In genomic region chr1:89274431-89274857, GRCh38 we compare ENCODE assay signal across 9 cellular contexts. TPM values are rescaled to one million over a fixed set of nuclear protein-coding genes. Genes with fewer than 3 reads are reported as not detected.
DNase-seq lines count a peak whose midpoint lies in the region; ATAC-seq and TF ChIP-seq lines count a peak whose summit lies in the region.
"Had no signal": no experiment of that assay in that cellular context is flagged by ENCODE, and none has a peak within 500 bp of the region (broad histone marks: within the 10 kb centered on the region; RNA-seq: fewer than 3 reads in every experiment).

No MANE protein-coding gene starts in this region.

- H2BK5ac ChIP-seq in mesendoderm (ENCODE audit: low read length), result no peak overlapping the region

- H3K27ac ChIP-seq in RWPE1, result no peak overlapping the region
- H3K27ac ChIP-seq in mesendoderm (ENCODE audit: low read depth, low read length), result no peak overlapping the region

- POLR2A ChIA-PET in RWPE1 (lab: Yijun Ruan, JAX; ENCODE audit: low non-redundant PET), result no interaction called here

- H3K4me3 ChIP-seq in skeletal muscle satellite cell (ENCODE audit: low read length), result no peak overlapping the region
- no peak overlapping the region for H3K4me3 ChIP-seq in mesendoderm (ENCODE audit: low read length)

- no peak for TF ChIP-seq CTCF in RWPE1 (conservative IDR thresholded peaks at IDR 0.05; ENCODE audit: low read depth)

- ATAC-seq in esophagus mucosa, result peak; percentile 78
- no peak for ATAC-seq in GM19023 (IDR thresholded peaks at IDR 0.05; ENCODE audit: unreplicated experiment)

- H2BK120ac ChIP-seq in mesendoderm (ENCODE audit: low read depth, low read length), result no peak overlapping the region

- H4K5ac ChIP-seq in mesendoderm (ENCODE audit: low read length), result no peak overlapping the region

- H3K4me1 ChIP-seq in skeletal muscle satellite cell (ENCODE audit: control insufficient read depth, insufficient read depth, low read length) (peaks cover 24% of the 10 kb centered on the region), mesendoderm (ENCODE audit: control insufficient read depth, low read depth, low read length) (no peaks in the 10 kb centered on the region)

- no peaks in the 10 kb centered on the region for H3K9me3 ChIP-seq in skeletal muscle satellite cell (replicated peaks; ENCODE audit: low read length)

- peak; percentile 78 for DNase-seq in NCI-H2107 treated with DMSO at 0.1 percent for 48 hours (lab: John Stamatoyannopoulos, UW; ENCODE audit: unreplicated experiment)
- DNase-seq in NCI-H2107 (lab: John Stamatoyannopoulos, UW), result no peak
- DNase-seq in RWPE1 (ENCODE audit: low spot score), result peak; percentile 42
- DNase-seq in mesendoderm, result no peak
- no peak for DNase-seq in NCI-H128 (lab: John Stamatoyannopoulos, UW; ENCODE audit: unreplicated experiment)
- DNase-seq: NCI-H774 had no signal

- H2AK5ac ChIP-seq in mesendoderm (ENCODE audit: low read length), result no peak overlapping the region

- no peaks in the 10 kb centered on the region for H3K79me1 ChIP-seq in mesendoderm (ENCODE audit: low read length)

- no peak overlapping the region for H2BK15ac ChIP-seq in mesendoderm (replicated peaks; ENCODE audit: low read depth)

- no peak overlapping the region for H3K23ac ChIP-seq in mesendoderm (ENCODE audit: low read length)

- H3K9ac ChIP-seq in skeletal muscle satellite cell (ENCODE audit: low read depth, low read length), result no peak overlapping the region
- H3K9ac ChIP-seq in mesendoderm (ENCODE audit: low read length), result no peak overlapping the region

- CTCF ChIA-PET in RWPE1 (lab: Yijun Ruan, JAX), result no interaction called here

- no peak overlapping the region for H3K4ac ChIP-seq in mesendoderm (ENCODE audit: low read depth, low read length)

- H3K18ac ChIP-seq in mesendoderm (ENCODE audit: low read length), result no peak overlapping the region

- no peaks in the 10 kb centered on the region for H3K36me3 ChIP-seq in skeletal muscle satellite cell (ENCODE audit: insufficient read depth, low read length)
- no peaks in the 10 kb centered on the region for H3K36me3 ChIP-seq in mesendoderm (ENCODE audit: control insufficient read depth, insufficient read depth, low read length)

- no peaks in the 10 kb centered on the region for H3K27me3 ChIP-seq in skeletal muscle satellite cell (ENCODE audit: control insufficient read depth, insufficient read depth, low read length)
- H3K27me3 ChIP-seq in mesendoderm (ENCODE audit: insufficient read depth, low read length, poor library complexity), result no peaks in the 10 kb centered on the region

- H3K56ac ChIP-seq in mesendoderm (ENCODE audit: low read length), result no peak overlapping the region

- WGBS in mesendoderm (ENCODE audit: extremely low coverage, insufficient coverage, low lambda C conversion rate), result no CpG with 5 or more reads among the region's 2 CpGs

- H3K79me2 ChIP-seq in mesendoderm (ENCODE audit: control insufficient read depth, insufficient read depth, low read length), result no peaks in the 10 kb centered on the region

- H4K8ac ChIP-seq in mesendoderm (ENCODE audit: low read depth, low read length), result no peak overlapping the region

- H3K4me2 ChIP-seq in skeletal muscle satellite cell (ENCODE audit: low read length) (peak overlapping the region; percentile 3), mesendoderm (ENCODE audit: low read length) (no peak overlapping the region)

RNA-seq across cellular contexts. Expression of gene GBP5, which starts 1.8 kb away (rescaled TPM):
- total RNA-seq in esophagus mucosa, result 1.2 TPM
- total RNA-seq in skeletal muscle satellite cell (2012; rRNA removed), result not detected in 2 replicates
- polyA plus RNA-seq in mesendoderm (2013, experiment 1 of 2), result not detected
- polyA plus RNA-seq in mesendoderm (2013, experiment 2 of 2), result 0.01 TPM

Comparison
In these comparisons a context has a peak if more than half of its experiments do, and no peak if none do; other contexts are left out.
1. DNase-seq: peak in NCI-H2107 treated with DMSO at 0.1 percent for 48 hours (single experiment) and RWPE1 (single experiment); none in NCI-H2107 (single experiment), mesendoderm (single experiment) and NCI-H128 (single experiment).